In the genomic region with DNA sequence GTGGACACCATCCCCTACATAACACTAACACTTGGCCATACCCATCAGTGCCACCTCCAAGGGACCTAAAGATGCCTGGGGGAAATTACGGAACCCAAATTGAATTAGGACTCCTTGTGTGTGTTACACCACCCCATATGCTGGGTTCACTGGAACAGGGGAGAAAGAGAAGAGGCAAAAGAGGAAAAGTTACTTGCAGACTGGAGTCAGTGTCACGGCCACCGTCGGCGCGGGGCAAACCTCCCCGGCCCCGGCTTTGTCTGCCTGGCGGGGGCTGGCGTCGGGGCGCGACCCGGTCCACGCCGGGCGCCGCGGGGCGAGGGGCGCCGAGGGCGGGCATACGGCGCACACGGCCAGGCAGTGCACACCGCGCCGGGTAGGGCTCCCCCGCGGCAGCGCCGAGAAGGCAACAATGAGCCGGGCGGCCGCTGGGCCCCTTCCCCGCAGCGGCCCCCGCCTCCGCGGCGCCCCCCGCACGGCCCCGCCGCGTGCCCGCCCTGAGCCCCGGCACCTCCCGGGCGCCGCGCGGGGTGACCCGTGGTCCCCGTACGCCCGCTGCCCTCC, we compare ENCODE assay signal across 8 cellular contexts.
DNase-seq lines count a peak whose midpoint lies in the region; ATAC-seq and TF ChIP-seq lines count a peak whose summit lies in the region.

No MANE protein-coding gene starts in this region.

- H3K27ac ChIP-seq in duodenal mucosa (ENCODE audit: low read depth, low read length) = peak overlapping the region; percentile 26
- peak overlapping the region; percentile 61 for H3K27ac ChIP-seq in vagina

- TF ChIP-seq POLR2A in vagina (IDR thresholded peaks at IDR 0.05) = no peak

- TF ChIP-seq CTCF in mucosa of descending colon (IDR thresholded peaks at IDR 0.05) = no peak
- no peak for TF ChIP-seq CTCF in vagina (IDR thresholded peaks at IDR 0.05)

- ATAC-seq in HG02678 (IDR thresholded peaks at IDR 0.05; ENCODE audit: unreplicated experiment) (peak; percentile 8), mucosa of descending colon (peak; percentile 21)

- H3K4me3 ChIP-seq in duodenal mucosa (ENCODE audit: low read depth in 1 of 2, low read length in 2 of 2) (peak overlapping the region; percentile 84 to 87), mucosa of descending colon (peak overlapping the region; percentile 63), vagina (peak overlapping the region; percentile 61 to 84)

- peak; percentile 11 for DNase-seq in NK-92 treated with Interleukin-12 subunit alpha and Interleukin-12 subunit beta, amount 100 ng/mL, for 24 hours (lab: John Stamatoyannopoulos, UW)
- no peak for DNase-seq in NK-92 (lab: John Stamatoyannopoulos, UW; ENCODE audit: unreplicated experiment)
- DNase-seq in RPMI8226 = peak; percentile 43
- peak in 1 of 3 donors; percentile 60 for DNase-seq in mucosa of descending colon
- no peak for DNase-seq in vagina (ENCODE audit: extremely low spot score in 2 of 2)
- DNase-seq in OCI-M2 (lab: John Stamatoyannopoulos, UW; ENCODE audit: unreplicated experiment) = no peak

- peak overlapping the region; percentile 67 to 88 for H3K9ac ChIP-seq in duodenal mucosa (ENCODE audit: low read depth in 1 of 2, low read length in 2 of 2)

- peaks cover 23 to 29% of the 10 kb centered on the region in 2 donors for H3K4me1 ChIP-seq in duodenal mucosa (ENCODE audit: control insufficient read depth in 1 of 2, insufficient read depth in 2 of 2, low read length in 2 of 2)
- H3K4me1 ChIP-seq in mucosa of descending colon (ENCODE audit: low read depth) = peaks cover 6% of the 10 kb centered on the region
- H3K4me1 ChIP-seq in vagina = peaks cover 26% of the 10 kb centered on the region

- intact Hi-C loops in mucosa of descending colon (cut with DNase I, micrococcal nuclease) = no loop called here
- intact Hi-C loops in vagina (cut with DNase I) = loop anchor here (10.0 kb wide), 1 partner anchor 231 kb away; a partner anchor contains a TSS

- H3K9me3 ChIP-seq in duodenal mucosa (ENCODE audit: control insufficient read depth in 1 of 2, low read length in 2 of 2) = no peaks in the 10 kb centered on the region
- no peaks in the 10 kb centered on the region for H3K9me3 ChIP-seq in mucosa of descending colon
- no peaks in the 10 kb centered on the region for H3K9me3 ChIP-seq in vagina

- H3K27me3 ChIP-seq in duodenal mucosa (ENCODE audit: control insufficient read depth in 1 of 2, insufficient read depth in 2 of 2, low read length in 2 of 2) (no peaks in the 10 kb centered on the region), vagina (no peaks in the 10 kb centered on the region)

- peaks cover 0 to 10% of the 10 kb centered on the region in 2 donors for H3K36me3 ChIP-seq in duodenal mucosa (ENCODE audit: control insufficient read depth in 1 of 2, insufficient read depth in 2 of 2, low read length in 2 of 2)
- no peaks in the 10 kb centered on the region for H3K36me3 ChIP-seq in mucosa of descending colon (ENCODE audit: low read depth)
- no peaks in the 10 kb centered on the region for H3K36me3 ChIP-seq in vagina

Comparison
In these comparisons a context has a peak if more than half of its experiments do, and no peak if none do; other contexts are left out.
1. DNase-seq: peak in NK-92 treated with Interleukin-12 subunit alpha and Interleukin-12 subunit beta, amount 100 ng/mL, for 24 hours (single experiment) and RPMI8226 (single experiment); none in NK-92 (single experiment), vagina (0 of 2) and OCI-M2 (single experiment).
2. Peak in every context shown above with its lines, with median percentiles within 50 percentile points of each other: H3K4me3 ChIP-seq.